Comparison of ENCODE assay signal across 10 cellular contexts in the genomic region with DNA sequence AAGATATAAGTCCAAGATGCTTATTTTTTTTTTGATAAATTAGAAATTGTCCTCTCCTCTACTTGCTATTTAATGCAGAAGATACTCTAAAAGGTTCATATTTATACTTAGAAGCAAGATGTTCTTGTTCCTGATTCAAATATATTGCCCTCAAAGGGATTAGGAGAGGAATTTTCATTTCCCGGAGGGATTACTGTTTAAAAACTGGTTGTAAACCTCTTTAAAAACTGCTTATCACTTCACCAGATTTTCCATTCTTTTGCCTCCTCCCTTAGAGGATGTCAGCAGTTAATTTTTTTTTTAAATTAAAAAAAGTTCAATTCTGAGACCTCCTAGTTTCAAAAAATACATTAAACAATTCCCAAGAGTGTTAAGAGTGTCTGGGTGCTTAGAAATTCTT. TPM values are rescaled to one million over a fixed set of nuclear protein-coding genes. Genes with fewer than 3 reads are reported as not detected.
DNase-seq lines count a peak whose midpoint lies in the region; ATAC-seq and TF ChIP-seq lines count a peak whose summit lies in the region.
"Had no signal": no experiment of that assay in that cellular context is flagged by ENCODE, and none has a peak within 500 bp of the region (broad histone marks: within the 10 kb centered on the region; RNA-seq: fewer than 3 reads in every experiment).

No MANE protein-coding gene starts in this region.

- H3K4me3 ChIP-seq in BLaER1: peak overlapping the region; percentile 98; the same call in 1 of the 2 replicates
- H3K4me3 ChIP-seq in dorsolateral prefrontal cortex: peak overlapping the region in 57 of 59 donors; percentile 3 to 97 (median 87)
- H3K4me3 ChIP-seq in neural progenitor cell: peak overlapping the region; percentile 99

- H3K36me3 Mint-ChIP-seq in IgD-negative memory B cell (no peaks in the 10 kb centered on the region), neural progenitor cell (peaks cover 12% of the 10 kb centered on the region)

- intact Hi-C loops in dorsolateral prefrontal cortex (cut with DNase I): loop anchor here (10.0 kb wide), 3 partner anchors 209 to 589 kb away; a partner anchor contains a TSS

- H3K4me1 ChIP-seq in BLaER1 (peaks cover 40% of the 10 kb centered on the region), neural progenitor cell (peaks cover 16% of the 10 kb centered on the region)

- H3K27ac Mint-ChIP-seq in IgD-negative memory B cell: peak overlapping the region in 2 of 3 donors; percentile 17 to 92
- no peak overlapping the region for H3K27ac Mint-ChIP-seq in neural progenitor cell

- H3K4me1 Mint-ChIP-seq in IgD-negative memory B cell: peaks cover 31 to 46% (median 40%) of the 10 kb centered on the region in 3 donors
- peaks cover 28% of the 10 kb centered on the region for H3K4me1 Mint-ChIP-seq in neural progenitor cell

- no peaks in the 10 kb centered on the region for H3K9me3 ChIP-seq in BLaER1
- no peaks in the 10 kb centered on the region for H3K9me3 ChIP-seq in neural progenitor cell (ENCODE audit: low read depth)
- H3K9me3 ChIP-seq: SJSA1 had no signal

- H3K27me3 Mint-ChIP-seq in IgD-negative memory B cell: no peaks in the 10 kb centered on the region
- H3K27me3 Mint-ChIP-seq in neural progenitor cell (ENCODE audit: insufficient read depth, low read depth): peaks cover 4% of the 10 kb centered on the region

- TF ChIP-seq CTCF in dorsolateral prefrontal cortex (IDR thresholded peaks at IDR 0.05 in 54 of 56, conservative IDR thresholded peaks at IDR 0.05 in 2 of 56; ENCODE audit: low read depth in 1 of 56, partially characterized antibody in 56 of 56): no peak
- no peak for TF ChIP-seq CTCF in neural progenitor cell (IDR thresholded peaks at IDR 0.05)

- peak overlapping the region; percentile 83 to 94 (median 90) for H3K4me3 Mint-ChIP-seq in IgD-negative memory B cell
- H3K4me3 Mint-ChIP-seq in neural progenitor cell: peak overlapping the region; percentile 91

- no peaks in the 10 kb centered on the region for H3K27me3 ChIP-seq in BLaER1
- H3K27me3 ChIP-seq in dorsolateral prefrontal cortex: no peaks in the 10 kb centered on the region
- H3K27me3 ChIP-seq in neural progenitor cell: peaks cover 4% of the 10 kb centered on the region
- H3K27me3 ChIP-seq: SJSA1 had no signal

- H3K79me2 ChIP-seq in neural progenitor cell (ENCODE audit: low read depth): peaks cover 72% of the 10 kb centered on the region

- no peaks in the 10 kb centered on the region for H3K9me3 Mint-ChIP-seq in IgD-negative memory B cell
- H3K9me3 Mint-ChIP-seq in neural progenitor cell: no peaks in the 10 kb centered on the region

- H4K20me1 ChIP-seq in BLaER1 (peaks cover 76% of the 10 kb centered on the region), neural progenitor cell (ENCODE audit: low read depth) (peaks cover 63% of the 10 kb centered on the region)

- DNase-seq in dorsolateral prefrontal cortex (no peak), neural progenitor cell (ENCODE audit: low spot score) (no peak)

- no peak overlapping the region for H3K27ac ChIP-seq in BLaER1
- peak overlapping the region in 15 of 59 donors; percentile 1 to 53 (median 16) for H3K27ac ChIP-seq in dorsolateral prefrontal cortex
- no peak overlapping the region for H3K27ac ChIP-seq in neural progenitor cell
- H3K27ac ChIP-seq: SJSA1 had no signal

- H3K4me2 ChIP-seq in BLaER1 (peak overlapping the region; percentile 100), neural progenitor cell (peak overlapping the region; percentile 100)

- H3K36me3 ChIP-seq in BLaER1 (no peaks in the 10 kb centered on the region; the same call in 1 of the 2 replicates), neural progenitor cell (no peaks in the 10 kb centered on the region)

- no peak overlapping the region for H2AFZ ChIP-seq in neural progenitor cell (replicated peaks)

- H3K9ac ChIP-seq in BLaER1 (no peak overlapping the region), neural progenitor cell (no peak overlapping the region)

- H3F3A ChIP-seq in neural progenitor cell (ENCODE audit: low read depth): peaks cover 10% of the 10 kb centered on the region

- ATAC-seq in HG03354 (IDR thresholded peaks at IDR 0.05; ENCODE audit: poor library complexity, severe bottlenecking, unreplicated experiment) (no peak), HG03565 (IDR thresholded peaks at IDR 0.05; ENCODE audit: unreplicated experiment) (no peak), HG02588 (IDR thresholded peaks at IDR 0.05; ENCODE audit: unreplicated experiment) (no peak), HG03280 (IDR thresholded peaks at IDR 0.05; ENCODE audit: unreplicated experiment) (no peak)
- ATAC-seq: HCT116 had no signal

RNA-seq across cellular contexts. Expression of a gene that starts 2.8 kb away (rescaled TPM):
- polyA plus RNA-seq in IgD-negative memory B cell: 3.4 TPM
- total RNA-seq in dorsolateral prefrontal cortex (10 to 100 TPM in 119 of 120 experiments, 1 to 10 TPM in 1; 9.9 to 37.1 (median 18.3) TPM), neural progenitor cell (ENCODE audit: low replicate concordance) (10.4 and 15.2 TPM in 2 replicates)
